Comparison of ENCODE assay signal across 8 cellular contexts in the genomic region with DNA sequence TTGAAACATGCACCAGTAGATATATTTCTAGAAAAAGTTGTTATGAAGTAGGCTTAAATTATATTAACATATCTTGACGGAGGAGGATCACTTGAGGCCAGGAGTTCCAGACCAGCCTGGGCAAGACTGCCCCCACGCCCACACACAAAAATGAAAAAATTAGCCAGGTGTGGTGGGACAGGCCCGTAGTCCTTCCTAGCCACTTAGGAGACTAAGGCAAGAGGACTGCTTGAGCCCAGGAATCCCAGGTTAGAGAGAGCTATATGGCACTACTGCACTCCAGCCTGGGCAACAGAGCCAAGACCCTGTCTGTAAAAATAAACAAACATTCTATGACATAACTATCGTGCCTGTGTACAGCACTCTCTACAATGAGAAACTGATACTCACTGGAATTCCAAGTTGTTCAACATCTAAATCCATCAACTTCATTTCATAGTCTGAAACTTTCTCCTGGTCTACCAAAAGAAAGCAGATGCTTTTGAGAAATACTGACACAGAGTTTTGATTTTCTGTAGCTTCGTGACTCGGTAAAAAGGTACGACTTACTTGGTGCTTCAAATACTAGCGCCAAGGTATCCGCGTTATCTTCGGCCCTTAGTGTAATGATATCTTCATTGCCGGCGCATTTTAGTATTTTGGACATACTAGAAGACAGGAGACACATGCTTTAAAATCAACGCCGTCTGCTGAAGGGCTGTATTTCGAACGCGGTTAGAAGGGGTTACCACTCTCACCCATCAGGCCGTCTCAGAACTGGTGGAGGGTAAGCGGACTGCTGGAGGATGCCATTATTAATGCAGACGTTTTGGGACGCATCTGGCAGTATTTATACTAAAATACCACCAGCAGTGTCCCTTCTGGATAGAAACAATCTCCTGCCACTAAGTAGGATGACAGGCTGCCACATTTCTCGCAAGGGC. TPM values are rescaled to one million over a fixed set of nuclear protein-coding genes. Genes with fewer than 3 reads are reported as not detected.
A peak's percentile ranks its signal among the peaks of the same experiment; 100 is the strongest.
DNase-seq lines count a peak whose midpoint lies in the region; ATAC-seq and TF ChIP-seq lines count a peak whose summit lies in the region.

No MANE protein-coding gene starts in this region.

- no peak for TF ChIP-seq CTCF in GM12864 (IDR thresholded peaks at IDR 0.05; ENCODE audit: low read depth, low read length, missing control alignments)
- TF ChIP-seq CTCF in OCI-LY7 (conservative IDR thresholded peaks at IDR 0.05; ENCODE audit: low read length) = 0 out of 2 replicates have a peak, but pooled peaks have one; percentile 13
- no peak for TF ChIP-seq CTCF in epithelial cell of esophagus (IDR thresholded peaks at IDR 0.05; ENCODE audit: insufficient read depth, low read depth, low read length, missing control alignments)
- TF ChIP-seq CTCF in progenitor cell of endocrine pancreas (IDR thresholded peaks at IDR 0.05; ENCODE audit: unreplicated experiment) = no peak

- peak overlapping the region; percentile 91 for H3K4me2 ChIP-seq in OCI-LY7 (ENCODE audit: low read length)

- intact Hi-C loops in OCI-LY7 (cut with micrococcal nuclease; ENCODE audit: unreplicated experiment) = loop anchor here (2.0 to 5.0 kb wide), 3 partner anchors 74 to 834 kb away; partner anchors contain the start of genes MCM8 and TRMT6

- no peak for DNase-seq in GM12864 (ENCODE audit: low read depth)
- peak; percentile 39 for DNase-seq in OCI-LY7 (ENCODE audit: low spot score)
- DNase-seq in epithelial cell of esophagus (ENCODE audit: low read depth) = no peak
- DNase-seq in progenitor cell of endocrine pancreas (ENCODE audit: low spot score, unreplicated experiment) = no peak
- no peak for DNase-seq in NCI-H345 treated with DMSO at 0.1 percent for 48 hours (lab: John Stamatoyannopoulos, UW; ENCODE audit: unreplicated experiment)
- DNase-seq in T-helper 9 cell = no peak
- no peak for DNase-seq in stimulated activated naive CD4-positive, alpha-beta T cell treated with Interleukin-2 at 50 U/mL for 16 hours (lab: John Stamatoyannopoulos, UW)

- POLR2A ChIA-PET in OCI-LY7 (lab: Charles Lee) = interaction anchor here (1.6 to 2.3 kb wide), 4 partner anchors 8 to 16 kb away, joined by 5 to 8 read pairs (median 6); partner anchors contain the start of gene CDS2

- peak overlapping the region; percentile 88 for H3K4me3 Mint-ChIP-seq in progenitor cell of endocrine pancreas (ENCODE audit: low read depth)

- CTCF ChIA-PET in OCI-LY7 (lab: Charles Lee; ENCODE audit: unreplicated experiment) = no interaction called here

- peaks cover 57% of the 10 kb centered on the region for H3K36me3 ChIP-seq in OCI-LY7 (ENCODE audit: insufficient read depth, low read length)

- H3K4me1 ChIP-seq in OCI-LY7 (ENCODE audit: insufficient read depth, low read length, poor library complexity, severe bottlenecking) = peaks cover 58% of the 10 kb centered on the region

- ATAC-seq in HG02571 (IDR thresholded peaks at IDR 0.05; ENCODE audit: unreplicated experiment) = no peak

- H3K9me2 ChIP-seq in OCI-LY7 (ENCODE audit: insufficient read depth, low read length) = no peaks in the 10 kb centered on the region

- H3K27me3 Mint-ChIP-seq in progenitor cell of endocrine pancreas = no peaks in the 10 kb centered on the region

- H3K27ac Mint-ChIP-seq in progenitor cell of endocrine pancreas = peak overlapping the region; percentile 95

- H3K4me1 Mint-ChIP-seq in progenitor cell of endocrine pancreas (ENCODE audit: low read depth) = peaks cover 25% of the 10 kb centered on the region

- no peaks in the 10 kb centered on the region for H3K9me3 Mint-ChIP-seq in progenitor cell of endocrine pancreas (ENCODE audit: low read depth)

- H3K4me3 ChIP-seq in GM12864 (ENCODE audit: low read depth, low read length) (peak overlapping the region; percentile 99), OCI-LY7 (ENCODE audit: low read depth, low read length, poor library complexity, severe bottlenecking) (peak overlapping the region; percentile 98), epithelial cell of esophagus (ENCODE audit: low read length) (peak overlapping the region; percentile 89)

- H4K20me1 ChIP-seq in OCI-LY7 (ENCODE audit: insufficient read depth, low read length) = peaks cover 46% of the 10 kb centered on the region

- peaks cover 53% of the 10 kb centered on the region for H3K79me2 ChIP-seq in OCI-LY7 (ENCODE audit: insufficient read depth, low read depth, low read length)

- peaks cover 22% of the 10 kb centered on the region for H3K36me3 Mint-ChIP-seq in progenitor cell of endocrine pancreas (ENCODE audit: insufficient read depth)

- no TSS peak for BruUV-seq in OCI-LY7 (replicated peaks; lab: Mats Ljungman, UMichigan)

- no peak overlapping the region for H2AFZ ChIP-seq in OCI-LY7 (ENCODE audit: low read length)

- peak overlapping the region; percentile 89 for H3K27ac ChIP-seq in OCI-LY7 (ENCODE audit: low read depth, low read length, poor library complexity, severe bottlenecking)

- no peaks in the 10 kb centered on the region for H3K9me3 ChIP-seq in OCI-LY7 (ENCODE audit: low read length)

RNA-seq across cellular contexts. Expression of gene PCNA, which starts 1.3 kb away (rescaled TPM):
- total RNA-seq in OCI-LY7 (2014; rRNA removed; shearing (Covaris generic)) = 499 and 567 TPM in 2 replicates
- total RNA-seq in OCI-LY7 (2022) (470 and 513 TPM in 2 replicates), progenitor cell of endocrine pancreas (123 and 126 TPM in 2 replicates)

RNA-seq across cellular contexts. Expression of gene TMEM230, which starts 5.6 kb away (rescaled TPM):
- 114 and 138 TPM in 2 replicates for total RNA-seq in OCI-LY7 (2014; rRNA removed; shearing (Covaris generic))
- total RNA-seq in OCI-LY7 (2022) = 81.1 and 90.5 TPM in 2 replicates
- 80.7 and 82.8 TPM in 2 replicates for total RNA-seq in progenitor cell of endocrine pancreas

RNA-seq across cellular contexts. Expression of gene CDS2, which starts 8.3 kb away (rescaled TPM):
- 16.5 and 16.6 TPM in 2 replicates for total RNA-seq in OCI-LY7 (2014; rRNA removed; shearing (Covaris generic))
- total RNA-seq in OCI-LY7 (2022) = 42.8 and 46.1 TPM in 2 replicates
- total RNA-seq in progenitor cell of endocrine pancreas = 52.3 and 57.5 TPM in 2 replicates
